1 cellular context compared by ENCODE assay signal in genomic region chr6:3938715-3939376, GRCh38.
TF ChIP-seq lines count a peak whose summit lies in the region.

No MANE protein-coding gene starts in this region.

TF ChIP-seq in K562, 482 proteins besides CTCF, POLR2A, EP300 and RAD21 (continued from another document):
- TF ChIP-seq HNRNPH1 (optimal IDR thresholded peaks at IDR 0.05; ENCODE audit: low read depth, low read length) = no peak
- TF ChIP-seq, protein P1, sequence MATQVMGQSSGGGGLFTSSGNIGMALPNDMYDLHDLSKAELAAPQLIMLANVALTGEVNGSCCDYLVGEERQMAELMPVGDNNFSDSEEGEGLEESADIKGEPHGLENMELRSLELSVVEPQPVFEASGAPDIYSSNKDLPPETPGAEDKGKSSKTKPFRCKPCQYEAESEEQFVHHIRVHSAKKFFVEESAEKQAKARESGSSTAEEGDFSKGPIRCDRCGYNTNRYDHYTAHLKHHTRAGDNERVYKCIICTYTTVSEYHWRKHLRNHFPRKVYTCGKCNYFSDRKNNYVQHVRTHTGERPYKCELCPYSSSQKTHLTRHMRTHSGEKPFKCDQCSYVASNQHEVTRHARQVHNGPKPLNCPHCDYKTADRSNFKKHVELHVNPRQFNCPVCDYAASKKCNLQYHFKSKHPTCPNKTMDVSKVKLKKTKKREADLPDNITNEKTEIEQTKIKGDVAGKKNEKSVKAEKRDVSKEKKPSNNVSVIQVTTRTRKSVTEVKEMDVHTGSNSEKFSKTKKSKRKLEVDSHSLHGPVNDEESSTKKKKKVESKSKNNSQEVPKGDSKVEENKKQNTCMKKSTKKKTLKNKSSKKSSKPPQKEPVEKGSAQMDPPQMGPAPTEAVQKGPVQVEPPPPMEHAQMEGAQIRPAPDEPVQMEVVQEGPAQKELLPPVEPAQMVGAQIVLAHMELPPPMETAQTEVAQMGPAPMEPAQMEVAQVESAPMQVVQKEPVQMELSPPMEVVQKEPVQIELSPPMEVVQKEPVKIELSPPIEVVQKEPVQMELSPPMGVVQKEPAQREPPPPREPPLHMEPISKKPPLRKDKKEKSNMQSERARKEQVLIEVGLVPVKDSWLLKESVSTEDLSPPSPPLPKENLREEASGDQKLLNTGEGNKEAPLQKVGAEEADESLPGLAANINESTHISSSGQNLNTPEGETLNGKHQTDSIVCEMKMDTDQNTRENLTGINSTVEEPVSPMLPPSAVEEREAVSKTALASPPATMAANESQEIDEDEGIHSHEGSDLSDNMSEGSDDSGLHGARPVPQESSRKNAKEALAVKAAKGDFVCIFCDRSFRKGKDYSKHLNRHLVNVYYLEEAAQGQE (CRISPR knock-in tag; IDR thresholded peaks at IDR 0.05; ENCODE audit: low read depth) = no peak
